ENCODE assay signal across 8 cellular contexts in genomic region chr1:248906741-248907661, GRCh38. TPM values are rescaled to one million over a fixed set of nuclear protein-coding genes. Genes with fewer than 3 reads are reported as not detected.
DNase-seq lines count a peak whose midpoint lies in the region; ATAC-seq and TF ChIP-seq lines count a peak whose summit lies in the region.

No MANE protein-coding gene starts in this region.

- peak; percentile 84 for ATAC-seq in GM21528 (IDR thresholded peaks at IDR 0.05; ENCODE audit: low FRiP score, unreplicated experiment)

- TSS peak; percentile 72 for BruUV-seq in Caco-2 (replicated peaks; lab: Mats Ljungman, UMichigan)

- CTCF ChIA-PET in Caco-2 (lab: Charles Lee) = interaction anchor here (0.6 to 0.7 kb wide), 6 partner anchors 10 to 1584 kb away, joined by 3 to 6 read pairs (median 4); partner anchors contain the start of gene ZNF692

- peak overlapping the region; percentile 87 for H3K4me3 Mint-ChIP-seq in Caco-2 (ENCODE audit: unreplicated experiment)

- H3K27me3 ChIP-seq in Caco-2 (replicated peaks; ENCODE audit: control insufficient read depth, insufficient read depth, low read length) = no peaks in the 10 kb centered on the region
- H3K27me3 ChIP-seq in KMS-11 (ENCODE audit: insufficient read depth, low read depth) = no peaks in the 10 kb centered on the region
- no peaks in the 10 kb centered on the region for H3K27me3 ChIP-seq in colonic mucosa
- H3K27me3 ChIP-seq in mononuclear cell (ENCODE audit: insufficient read depth, low read length) = no peaks in the 10 kb centered on the region

- H4K20me1 ChIP-seq in KMS-11 (ENCODE audit: insufficient read depth) = no peaks in the 10 kb centered on the region

- POLR2A ChIA-PET in Caco-2 (lab: Charles Lee) = interaction anchor here (0.5 to 1.7 kb wide), 5 partner anchors 21 to 81 kb away, joined by 3 to 10 read pairs (median 9); partner anchors contain the start of genes ZNF672 and ZNF692

- H3K9me3 Mint-ChIP-seq in Caco-2 (ENCODE audit: unreplicated experiment) = no peaks in the 10 kb centered on the region

- H3K4me3 ChIP-seq in Caco-2 (ENCODE audit: low read depth, low read length) (peak overlapping the region; percentile 73), KMS-11 (IDR thresholded peaks at IDR 0.05; ENCODE audit: insufficient read depth, low read depth, low read length) (peak overlapping the region; percentile 11), colonic mucosa (peak overlapping the region; percentile 44), mononuclear cell (ENCODE audit: low read length) (peak overlapping the region; percentile 41)

- H3K9ac ChIP-seq in KMS-11 (peak overlapping the region; percentile 56; the same call in 1 of the 2 replicates), colonic mucosa (ENCODE audit: low read depth in 2 of 2, low read length in 2 of 2) (peak overlapping the region; percentile 62 to 79)

- H3K27ac ChIP-seq in KMS-11 = peak overlapping the region; percentile 34; the same call in 1 of the 2 replicates
- H3K27ac ChIP-seq in colonic mucosa = peak overlapping the region; percentile 65

- peaks cover 35% of the 10 kb centered on the region; the same call in 1 of the 2 replicates for H3K79me2 ChIP-seq in KMS-11 (ENCODE audit: insufficient read depth, low read depth)

- H3K27me3 Mint-ChIP-seq in Caco-2 (ENCODE audit: insufficient read depth, unreplicated experiment) = no peaks in the 10 kb centered on the region

- H3K9me3 ChIP-seq in Caco-2 = no peaks in the 10 kb centered on the region
- no peaks in the 10 kb centered on the region for H3K9me3 ChIP-seq in colonic mucosa
- H3K9me3 ChIP-seq in mononuclear cell (ENCODE audit: low read depth, low read length) = no peaks in the 10 kb centered on the region

- H3K36me3 ChIP-seq in Caco-2 (ENCODE audit: control insufficient read depth, insufficient read depth, low read length) = no peaks in the 10 kb centered on the region
- no peaks in the 10 kb centered on the region for H3K36me3 ChIP-seq in KMS-11 (ENCODE audit: insufficient read depth)
- H3K36me3 ChIP-seq in colonic mucosa = no peaks in the 10 kb centered on the region

- peak overlapping the region; percentile 42; the same call in 1 of the 2 replicates for H2AFZ ChIP-seq in KMS-11 (ENCODE audit: low read depth)

- H3K36me3 Mint-ChIP-seq in Caco-2 (ENCODE audit: insufficient read depth, unreplicated experiment) = peaks cover 8% of the 10 kb centered on the region

- peaks cover 17% of the 10 kb centered on the region for H3K4me1 Mint-ChIP-seq in Caco-2 (ENCODE audit: low read depth, unreplicated experiment)

- intact Hi-C loops in Caco-2 (cut with micrococcal nuclease; ENCODE audit: unreplicated experiment) = loop anchor here (1.0 to 2.0 kb wide), 7 partner anchors 16 to 81 kb away; partner anchors contain the start of gene ZNF672
- intact Hi-C loops in colonic mucosa (cut with DNase I) = no loop called here

- H3K4me1 ChIP-seq in Caco-2 = peaks cover 9% of the 10 kb centered on the region
- peaks cover 35% of the 10 kb centered on the region for H3K4me1 ChIP-seq in KMS-11 (ENCODE audit: low read depth, poor library complexity, severe bottlenecking)
- no peaks in the 10 kb centered on the region for H3K4me1 ChIP-seq in colonic mucosa
- peaks cover 17% of the 10 kb centered on the region for H3K4me1 ChIP-seq in mononuclear cell (ENCODE audit: insufficient read depth, low read length)

- DNase-seq in Caco-2 = peak in 1 of 2 experiments; percentile 40
- DNase-seq in colonic mucosa = no peak
- no peak for DNase-seq in NCI-H128 (lab: John Stamatoyannopoulos, UW; ENCODE audit: unreplicated experiment)
- no peak for DNase-seq in OCI-M2 (lab: John Stamatoyannopoulos, UW; ENCODE audit: unreplicated experiment)
- no peak for DNase-seq in NCI-H146 (lab: John Stamatoyannopoulos, UW)

- peak overlapping the region; percentile 84 for H3K4me2 ChIP-seq in KMS-11

- no peak for TF ChIP-seq CTCF in Caco-2 (IDR thresholded peaks at IDR 0.05; ENCODE audit: insufficient read depth in 1 of 2, low read depth in 1 of 2, low read length in 1 of 2, severe bottlenecking in 1 of 2, unreplicated experiment in 1 of 2)
- TF ChIP-seq CTCF in KMS-11 (conservative IDR thresholded peaks at IDR 0.05; ENCODE audit: low read depth, low read length) = no peak
- no peak for TF ChIP-seq CTCF in colonic mucosa (IDR thresholded peaks at IDR 0.05)

- peak overlapping the region; percentile 95 for H3K27ac Mint-ChIP-seq in Caco-2 (ENCODE audit: unreplicated experiment)

RNA-seq across cellular contexts. Expression of gene PGBD2, which starts 1.0 kb away (rescaled TPM):
- 6.7 and 7.0 TPM in 2 replicates for total RNA-seq in Caco-2 (2022)
- total RNA-seq in colonic mucosa = 1 to 10 TPM; 7.2 to 8.4 TPM
- 0.73 TPM for total RNA-seq in mononuclear cell

RNA-seq across cellular contexts. Expression of gene ZNF692, which starts 48.1 kb away (rescaled TPM):
- 48.5 and 58.4 TPM in 2 replicates for total RNA-seq in Caco-2 (2022)
- total RNA-seq in colonic mucosa = 10 to 100 TPM; 20.9 to 46.9 TPM
- total RNA-seq in mononuclear cell = 5.6 TPM

Comparison
In these comparisons a context has a peak if more than half of its experiments do, and no peak if none do; other contexts are left out.
1. H3K4me3 ChIP-seq: peak in every context shown above with its lines; median percentile 73 in Caco-2; 44 in colonic mucosa; 41 in mononuclear cell; 11 in KMS-11.